ENCODE assay signal across 29 cellular contexts in genomic region chr6:166296035-166296883, GRCh38. TPM values are rescaled to one million over a fixed set of nuclear protein-coding genes. Genes with fewer than 3 reads are reported as not detected.
DNase-seq lines count a peak whose midpoint lies in the region; ATAC-seq, FAIRE-seq and TF ChIP-seq lines count a peak whose summit lies in the region.
"Had no signal": no experiment of that assay in that cellular context is flagged by ENCODE, and none has a peak within 500 bp of the region (broad histone marks: within the 10 kb centered on the region; RNA-seq: fewer than 3 reads in every experiment).

No MANE protein-coding gene starts in this region.

- H3K4me3 ChIP-seq in aorta (ENCODE audit: low read length in 2 of 2): no peak overlapping the region
- H3K4me3 ChIP-seq: GM12878 had no signal

- H3K9me3 Mint-ChIP-seq in glutamatergic neuron (ENCODE audit: unreplicated experiment) (peaks cover 3% of the 10 kb centered on the region), neural crest cell (peaks cover 5% of the 10 kb centered on the region)
- H3K9me3 Mint-ChIP-seq: CD8-positive, alpha-beta memory T cell had no signal

- no peaks in the 10 kb centered on the region for H3K27me3 ChIP-seq in aorta (ENCODE audit: control insufficient read depth in 1 of 2, insufficient read depth in 2 of 2, low read length in 1 of 2)
- H3K27me3 ChIP-seq: BE2C had no signal

- peak overlapping the region; percentile 26 for H3K27ac Mint-ChIP-seq in glutamatergic neuron (ENCODE audit: unreplicated experiment)
- peak overlapping the region; percentile 20 for H3K27ac Mint-ChIP-seq in neural crest cell (ENCODE audit: unreplicated experiment)
- H3K27ac Mint-ChIP-seq: CD14-positive monocyte had no signal

- intact Hi-C loops in aorta (cut with DNase I): no loop called here

- H3K4me1 ChIP-seq in aorta (ENCODE audit: control insufficient read depth in 1 of 2, insufficient read depth in 2 of 2, low read length in 2 of 2): no peaks in the 10 kb centered on the region
- H3K4me1 ChIP-seq: BE2C had no signal

- DNase-seq in activated CD8-positive, alpha-beta memory T cell treated with anti-CD3 and anti-CD28 coated beads for 24 hours: peak; percentile 3
- no peak for DNase-seq in activated CD8-positive, alpha-beta memory T cell treated with anti-CD3 and anti-CD28 coated beads, Interleukin-2, amount 50 U/mL, for 4 hours
- DNase-seq in glutamatergic neuron: no peak
- DNase-seq in neural crest cell (ENCODE audit: low read depth, low spot score): no peak
- DNase-seq in RCC 7860 (ENCODE audit: low spot score): no peak
- DNase-seq in aorta: no peak
- DNase-seq: BE2C; CD8-positive, alpha-beta memory T cell; DMS 273 treated with DMSO at 0.1 percent for 48 hours; DMS79; EL; GDM1; NCI-H1048; NCI-H1417 treated with DMSO at 0.1 percent for 48 hours; NCI-H1694 treated with DMSO at 0.1 percent for 48 hours; NCI-H2081; NCI-H226; NCI-H510A; NCI-H69; SIG-M5 had no signal

- TF ChIP-seq CTCF in glutamatergic neuron (IDR thresholded peaks at IDR 0.05; ENCODE audit: partially characterized antibody, unreplicated experiment): no peak
- TF ChIP-seq CTCF in neural crest cell (conservative IDR thresholded peaks at IDR 0.05): no peak

- WGBS in aorta, 2 donors: 84% methylated on average over 10 of the region's 10 CpGs

- H3K9me3 ChIP-seq in aorta (ENCODE audit: control insufficient read depth, low read length): no peaks in the 10 kb centered on the region
- H3K9me3 ChIP-seq: BE2C had no signal

- H3K36me3 Mint-ChIP-seq in glutamatergic neuron (ENCODE audit: unreplicated experiment) (peaks cover 17% of the 10 kb centered on the region), neural crest cell (ENCODE audit: low read depth) (peaks cover 2% of the 10 kb centered on the region)
- H3K36me3 Mint-ChIP-seq: CD14-positive monocyte; CD8-positive, alpha-beta memory T cell had no signal

- H3K4me1 Mint-ChIP-seq in glutamatergic neuron (ENCODE audit: low read depth, unreplicated experiment) (no peaks in the 10 kb centered on the region), neural crest cell (peaks cover 10% of the 10 kb centered on the region)
- H3K4me1 Mint-ChIP-seq: CD14-positive monocyte; CD8-positive, alpha-beta memory T cell had no signal

- H3K27me3 Mint-ChIP-seq in glutamatergic neuron (ENCODE audit: unreplicated experiment): peaks cover 1% of the 10 kb centered on the region
- H3K27me3 Mint-ChIP-seq in neural crest cell (ENCODE audit: low read depth): peaks cover 21% of the 10 kb centered on the region

- no peak overlapping the region for H3K4me3 Mint-ChIP-seq in glutamatergic neuron (ENCODE audit: unreplicated experiment)
- H3K4me3 Mint-ChIP-seq in neural crest cell: no peak overlapping the region
- H3K4me3 Mint-ChIP-seq: CD14-positive monocyte; CD8-positive, alpha-beta memory T cell had no signal

- H3K36me3 ChIP-seq in aorta (ENCODE audit: control insufficient read depth in 1 of 2, insufficient read depth in 2 of 2, low read length in 1 of 2): no peaks in the 10 kb centered on the region
- H3K36me3 ChIP-seq: BE2C had no signal

- H3K27ac ChIP-seq in temporal lobe (ENCODE audit: low read depth, low read length) (peak overlapping the region; percentile 99), aorta (ENCODE audit: low read depth in 1 of 2, low read length in 2 of 2) (no peak overlapping the region)
- H3K27ac ChIP-seq: 22Rv1 had no signal

- ATAC-seq in GM18498 (IDR thresholded peaks at IDR 0.05; ENCODE audit: unreplicated experiment) (no peak), aorta (ENCODE audit: low FRiP score) (no peak)
- ATAC-seq: GM12878, HCT116, Panc1 had no signal

- FAIRE-seq in RCC 7860 (lab: Jason Lieb, UNC): no peak
- FAIRE-seq: GM12878 had no signal

RNA-seq across cellular contexts. Expression of gene PRR18, which starts 11.9 kb away (rescaled TPM):
- total RNA-seq in glutamatergic neuron (ENCODE audit: unreplicated experiment) (not detected), neural crest cell (0.16 and 0.35 TPM in 2 replicates), temporal lobe (0.25 TPM), aorta (not detected)
- not detected for polyA plus RNA-seq in aorta
- total RNA-seq: H4, HT-29 had no signal
- polyA plus RNA-seq: CD14-positive monocyte; CD8-positive, alpha-beta memory T cell had no signal

RNA-seq across cellular contexts. Expression of gene SFT2D1, which starts 46.1 kb away (rescaled TPM):
- total RNA-seq in glutamatergic neuron (ENCODE audit: unreplicated experiment) (23.5 TPM), neural crest cell (30.4 and 32.6 TPM in 2 replicates), temporal lobe (19.2 TPM), aorta (10 to 100 TPM; 36.5 to 37.1 TPM)
- polyA plus RNA-seq in aorta: 10 to 100 TPM; 37.4 to 53.5 TPM
